ENCODE assay signal across 8 cellular contexts in the genomic region with DNA sequence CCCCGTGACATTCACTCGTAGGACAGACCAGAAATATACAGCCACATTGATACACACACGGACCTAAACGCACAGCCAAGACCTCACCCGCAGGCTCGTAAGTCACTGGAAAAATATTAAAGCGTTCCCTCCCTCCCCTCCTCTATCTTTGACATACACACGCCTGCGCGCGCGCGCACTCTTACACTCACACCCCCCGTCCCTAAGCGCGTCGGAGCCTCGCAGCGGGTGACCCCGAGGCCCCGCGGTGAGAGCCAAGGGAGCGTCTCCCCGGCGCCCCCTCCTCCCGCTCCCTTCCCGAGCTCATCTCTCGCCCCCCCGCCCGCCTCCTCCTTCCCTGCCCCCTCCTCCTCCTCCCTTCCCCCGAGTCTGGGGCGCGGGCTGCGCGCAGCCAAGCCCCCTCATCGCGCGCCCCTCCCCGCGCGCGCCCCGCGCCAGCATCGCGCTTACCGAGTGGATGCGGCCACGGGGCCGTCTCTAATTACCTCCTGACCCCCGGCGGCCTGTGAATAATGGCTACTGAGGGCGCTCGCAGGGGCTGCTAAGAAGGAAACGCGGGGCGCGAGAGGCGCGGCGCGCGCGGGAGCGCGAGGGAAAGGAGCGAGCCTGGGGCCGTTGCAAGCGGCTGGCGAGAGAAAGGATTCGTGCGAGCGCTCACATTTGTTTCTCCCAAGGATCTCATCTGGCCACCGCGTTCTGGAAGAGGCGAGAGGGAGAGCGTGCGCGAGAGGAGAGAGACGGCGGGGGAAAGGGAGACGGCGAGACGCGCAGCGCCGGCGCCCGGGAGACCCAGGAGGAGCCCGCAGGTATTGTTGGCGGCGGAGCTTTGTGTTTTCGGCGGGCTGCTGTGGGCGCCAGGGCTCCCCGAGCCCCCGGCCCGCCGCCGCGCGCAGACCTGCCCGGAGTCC. TPM values are rescaled to one million over a fixed set of nuclear protein-coding genes. Genes with fewer than 3 reads are reported as not detected.
DNase-seq lines count a peak whose midpoint lies in the region; ATAC-seq, FAIRE-seq and TF ChIP-seq lines count a peak whose summit lies in the region.

No MANE protein-coding gene starts in this region.

- H3K36me3 ChIP-seq in gastroesophageal sphincter, result no peaks in the 10 kb centered on the region
- H3K36me3 ChIP-seq in pancreas, result no peaks in the 10 kb centered on the region

- no peak for FAIRE-seq in pancreas (lab: Jason Lieb, UNC)

- H3K9me3 ChIP-seq in gastroesophageal sphincter, result no peaks in the 10 kb centered on the region
- no peaks in the 10 kb centered on the region for H3K9me3 ChIP-seq in pancreas

- H3K27ac ChIP-seq in gastroesophageal sphincter, result peak overlapping the region; percentile 25 to 84 (median 78)
- H3K27ac ChIP-seq in pancreas, result peak overlapping the region in 2 of 4 donors; percentile 12 to 57

- intact Hi-C loops in pancreas (cut with DNase I), result no loop called here

- TF ChIP-seq CTCF in gastroesophageal sphincter (IDR thresholded peaks at IDR 0.05) (no peak), pancreas (IDR thresholded peaks at IDR 0.05) (no peak)

- H3K27me3 ChIP-seq in gastroesophageal sphincter (no peaks in the 10 kb centered on the region), pancreas (no peaks in the 10 kb centered on the region)

- no peak for ATAC-seq in gastroesophageal sphincter
- peak; percentile 22 to 44 (median 40) for ATAC-seq in pancreas
- no peak for ATAC-seq in HG03280 (IDR thresholded peaks at IDR 0.05; ENCODE audit: unreplicated experiment)

- H3K4me1 ChIP-seq in gastroesophageal sphincter (peaks cover 0 to 59% (median 38%) of the 10 kb centered on the region in 3 donors), pancreas (no peaks in the 10 kb centered on the region)

- H3K4me3 ChIP-seq in gastroesophageal sphincter, result peak overlapping the region; percentile 65 to 69
- H3K4me3 ChIP-seq in pancreas, result peak overlapping the region in 3 of 4 donors; percentile 19 to 42 (median 32)

- TF ChIP-seq POLR2A in gastroesophageal sphincter (IDR thresholded peaks at IDR 0.05), result no peak

- WGBS in gastroesophageal sphincter (ENCODE audit: low coverage in 1 of 2), 2 donors, result 2% methylated on average over 24 of the region's 103 CpGs; no CpG with 5 or more reads in 1 of the 2 donors
- WGBS in pancreas, 2 donors, result 55 to 62% methylated on average over 98 to 103 of the region's 103 CpGs

- peak; percentile 88 for DNase-seq in EH (ENCODE audit: low read depth)
- peak; percentile 83 for DNase-seq in NCI-H146 (lab: John Stamatoyannopoulos, UW)
- DNase-seq in activated naive CD4-positive, alpha-beta T cell treated with Interleukin-2 at 50 U/mL for 16 hours, result peak; percentile 28
- no peak for DNase-seq in pancreas
- no peak for DNase-seq in NCI-H2081 (lab: John Stamatoyannopoulos, UW)
- DNase-seq in DMS153 treated with DMSO at 0.1 percent for 48 hours (lab: John Stamatoyannopoulos, UW; ENCODE audit: unreplicated experiment), result no peak

- no peak for TF ChIP-seq EP300 in gastroesophageal sphincter (IDR thresholded peaks at IDR 0.05)

RNA-seq across cellular contexts. Expression of a gene that starts 42.4 kb away (rescaled TPM):
- total RNA-seq in gastroesophageal sphincter (10 to 100 TPM; 15.9 to 39.7 (median 28.3) TPM), pancreas (10 to 100 TPM; 12.1 to 21.6 (median 13.5) TPM)
- 10 to 100 TPM; 21.1 to 23.9 TPM for polyA plus RNA-seq in pancreas

Comparison
In these comparisons a context has a peak if more than half of its experiments do, and no peak if none do; other contexts are left out.
1. DNase-seq: peak in EH (single experiment), NCI-H146 (single experiment) and activated naive CD4-positive, alpha-beta T cell treated with Interleukin-2 at 50 U/mL for 16 hours (single experiment); none in pancreas (0 of 6), NCI-H2081 (0 of 2) and DMS153 treated with DMSO at 0.1 percent for 48 hours (single experiment).
2. ATAC-seq: peak in pancreas (4 of 4); none in gastroesophageal sphincter (single experiment) and HG03280 (single experiment).